Comparison of ENCODE assay signal across 19 cellular contexts in genomic region chr11:115286614-115287013, GRCh38.
DNase-seq lines count a peak whose midpoint lies in the region; TF ChIP-seq lines count a peak whose summit lies in the region.
"Had no signal": no experiment of that assay in that cellular context is flagged by ENCODE, and none has a peak within 500 bp of the region (broad histone marks: within the 10 kb centered on the region; RNA-seq: fewer than 3 reads in every experiment).

No MANE protein-coding gene starts in this region.

- no peak overlapping the region for H3K4me3 ChIP-seq in HEK293 (ENCODE audit: low read depth, low read length)
- H3K4me3 ChIP-seq: SK-N-MC had no signal

- intact Hi-C loops in activated T-helper 2 cell treated with anti-CD3 and anti-CD28 coated beads, Interferon-gamma antibody, Interleukin-2, Interleukin-4, amounts not matched to agents 10 μg/mL and 5 μg/mL and 100 μg/mL, durations not matched to agents 14 hours and 24 hours and 36 hours (cut with micrococcal nuclease) = no loop called here

- H3K9me3 ChIP-seq in HEK293 (ENCODE audit: control insufficient read depth, insufficient read depth, low read depth, low read length) = no peaks in the 10 kb centered on the region

- in situ Hi-C loops in KBM-7 (cut with MboI; ENCODE audit: low pct_unique_long_range_greater_than_20kb, low sequenced_read_pairs) = no loop called here

- no peak overlapping the region for H3K27ac ChIP-seq in HEK293 (ENCODE audit: extremely low read depth, low read depth, low read length)
- H3K27ac ChIP-seq: HL-60, KMS-11, RWPE1, SK-N-MC had no signal

- H3K27ac Mint-ChIP-seq in brain (peak overlapping the region in 4 of 5 experiments; percentile 2 to 85 (median 63)), nephron progenitor cell (peak overlapping the region; percentile 69)
- H3K27ac Mint-ChIP-seq in activated T-helper 2 cell treated with anti-CD3 and anti-CD28 coated beads, Interferon-gamma antibody, Interleukin-2, Interleukin-4, amounts not matched to agents 10 μg/mL and 5 μg/mL and 100 μg/mL, durations not matched to agents 14 hours and 24 hours and 36 hours = no peak overlapping the region
- H3K27ac Mint-ChIP-seq: CD4-positive, CD25-positive, alpha-beta regulatory T cell had no signal

- TF ChIP-seq CTCF in HEK293 (tag by site-specific recombination; IDR thresholded peaks at IDR 0.05) (no peak), brain (conservative IDR thresholded peaks at IDR 0.05) (no peak), nephron progenitor cell (IDR thresholded peaks at IDR 0.05) (no peak)

- H3K36me3 Mint-ChIP-seq in brain = no peaks in the 10 kb centered on the region
- peaks cover 9% of the 10 kb centered on the region for H3K36me3 Mint-ChIP-seq in nephron progenitor cell (ENCODE audit: low read depth)
- no peaks in the 10 kb centered on the region for H3K36me3 Mint-ChIP-seq in activated T-helper 2 cell treated with anti-CD3 and anti-CD28 coated beads, Interferon-gamma antibody, Interleukin-2, Interleukin-4, amounts not matched to agents 10 μg/mL and 5 μg/mL and 100 μg/mL, durations not matched to agents 14 hours and 24 hours and 36 hours (ENCODE audit: low read depth)
- H3K36me3 Mint-ChIP-seq: CD4-positive, CD25-positive, alpha-beta regulatory T cell had no signal

- no peaks in the 10 kb centered on the region for H3K36me3 ChIP-seq in HEK293 (ENCODE audit: control insufficient read depth in 2 of 2, insufficient read depth in 1 of 2, low read length in 2 of 2)

- H3K4me1 Mint-ChIP-seq in brain = peaks cover 90% of the 10 kb centered on the region
- H3K4me1 Mint-ChIP-seq in nephron progenitor cell = peaks cover 76% of the 10 kb centered on the region
- H3K4me1 Mint-ChIP-seq in activated T-helper 2 cell treated with anti-CD3 and anti-CD28 coated beads, Interferon-gamma antibody, Interleukin-2, Interleukin-4, amounts not matched to agents 10 μg/mL and 5 μg/mL and 100 μg/mL, durations not matched to agents 14 hours and 24 hours and 36 hours (ENCODE audit: low read depth) = no peaks in the 10 kb centered on the region
- H3K4me1 Mint-ChIP-seq: CD4-positive, CD25-positive, alpha-beta regulatory T cell had no signal

- 0 out of 2 replicates have a peak, but pooled peaks cover 2% of the 10 kb centered on the region for H3K4me1 ChIP-seq in HEK293 (ENCODE audit: control insufficient read depth, insufficient read depth, low read length)

- H3K9me3 Mint-ChIP-seq in brain (no peaks in the 10 kb centered on the region), nephron progenitor cell (no peaks in the 10 kb centered on the region)
- H3K9me3 Mint-ChIP-seq in activated T-helper 2 cell treated with anti-CD3 and anti-CD28 coated beads, Interferon-gamma antibody, Interleukin-2, Interleukin-4, amounts not matched to agents 10 μg/mL and 5 μg/mL and 100 μg/mL, durations not matched to agents 14 hours and 24 hours and 36 hours = no peaks in the 10 kb centered on the region

- CTCF ChIA-PET in HEK293 (lab: Yijun Ruan, JAX) = interaction anchor here (0.6 to 1.5 kb wide), 2 partner anchors 38 to 40 kb away, joined by 3 to 4 read pairs; no protein-coding TSS in a partner anchor

- POLR2A ChIA-PET in HEK293 (lab: Yijun Ruan, JAX) = no interaction called here

- H3K4me3 Mint-ChIP-seq in brain (peak overlapping the region in 3 of 5 experiments; percentile 11 to 67 (median 34)), nephron progenitor cell (no peak overlapping the region)
- H3K4me3 Mint-ChIP-seq in activated T-helper 2 cell treated with anti-CD3 and anti-CD28 coated beads, Interferon-gamma antibody, Interleukin-2, Interleukin-4, amounts not matched to agents 10 μg/mL and 5 μg/mL and 100 μg/mL, durations not matched to agents 14 hours and 24 hours and 36 hours (ENCODE audit: low read depth) = no peak overlapping the region
- H3K4me3 Mint-ChIP-seq: CD4-positive, CD25-positive, alpha-beta regulatory T cell had no signal

- DNase-seq in NCI-H2227 treated with DMSO at 0.1 percent for 48 hours (lab: John Stamatoyannopoulos, UW) = peak; percentile 6
- DNase-seq in NCI-H2227 (lab: John Stamatoyannopoulos, UW; ENCODE audit: unreplicated experiment) = no peak
- no peak for DNase-seq in nephron progenitor cell
- DNase-seq in NCI-H1048 (lab: John Stamatoyannopoulos, UW) = no peak
- DNase-seq in KBM-7 = no peak
- no peak for DNase-seq in activated T-helper 2 cell treated with anti-CD3 and anti-CD28 coated beads, Interferon-gamma antibody, Interleukin-2, Interleukin-4, amounts not matched to agents 10 μg/mL and 5 μg/mL and 100 μg/mL, durations not matched to agents 14 hours and 24 hours and 36 hours (ENCODE audit: low spot score)
- DNase-seq: CD4-positive, CD25-positive, alpha-beta regulatory T cell; DMS 273 treated with DMSO at 0.1 percent for 48 hours; H7; NCI-H1436; NCI-H187 treated with DMSO at 0.1 percent for 48 hours; NCI-H524 treated with DMSO at 0.1 percent for 48 hours; SW 1271 had no signal

- H3K27me3 Mint-ChIP-seq in brain = peaks cover 4% of the 10 kb centered on the region
- no peaks in the 10 kb centered on the region for H3K27me3 Mint-ChIP-seq in nephron progenitor cell (ENCODE audit: low read depth, poor library complexity)
- peaks cover 21% of the 10 kb centered on the region for H3K27me3 Mint-ChIP-seq in activated T-helper 2 cell treated with anti-CD3 and anti-CD28 coated beads, Interferon-gamma antibody, Interleukin-2, Interleukin-4, amounts not matched to agents 10 μg/mL and 5 μg/mL and 100 μg/mL, durations not matched to agents 14 hours and 24 hours and 36 hours (ENCODE audit: low read depth)

TF ChIP-seq in HEK293, 187 proteins besides CTCF, POLR2A, EP300 and RAD21:
- peak; percentile 26; the same call in 1 of the 2 replicates for TF ChIP-seq PRDM1 (tag by site-specific recombination; IDR thresholded peaks at IDR 0.05)
- no peak for TF ChIP-seq ZNF354C (tag by site-specific recombination; IDR thresholded peaks at IDR 0.05; ENCODE audit: borderline replicate concordance, low read depth)
- TF ChIP-seq MZF1 (tag by site-specific recombination; IDR thresholded peaks at IDR 0.05; ENCODE audit: borderline replicate concordance) = no peak
TF ChIP-seq in HEK293: peak in this region for 1.

Comparison
In these comparisons a context has a peak if more than half of its experiments do, and no peak if none do; other contexts are left out.
1. H3K4me3 Mint-ChIP-seq: peak in brain (3 of 5); none in nephron progenitor cell (single experiment) and activated T-helper 2 cell treated with anti-CD3 and anti-CD28 coated beads, Interferon-gamma antibody, Interleukin-2, Interleukin-4, amounts not matched to agents 10 μg/mL and 5 μg/mL and 100 μg/mL, durations not matched to agents 14 hours and 24 hours and 36 hours (single experiment).